Comparison of ENCODE assay signal across 21 cellular contexts in the genomic region with DNA sequence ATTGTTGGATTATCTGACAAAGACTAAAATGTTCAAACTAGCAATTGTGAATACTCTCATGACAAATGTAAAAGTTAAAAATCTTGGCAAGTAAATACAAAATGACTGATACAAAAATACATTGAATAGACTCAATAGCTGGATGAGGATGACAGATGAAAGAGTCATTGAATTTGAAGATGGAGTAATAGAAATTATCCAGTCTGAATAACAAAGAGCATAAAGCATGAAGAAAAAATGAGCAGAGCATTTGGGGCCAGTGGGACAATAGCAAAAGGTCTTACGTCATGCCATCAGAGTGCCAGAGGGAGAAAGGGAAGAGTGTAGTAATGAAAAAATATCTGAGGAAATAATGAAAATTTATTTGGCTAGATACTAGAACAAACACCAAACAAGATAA.
A peak's percentile ranks its signal among the peaks of the same experiment; 100 is the strongest.
DNase-seq lines count a peak whose midpoint lies in the region; ATAC-seq, FAIRE-seq and TF ChIP-seq lines count a peak whose summit lies in the region.
"Had no signal": no experiment of that assay in that cellular context is flagged by ENCODE, and none has a peak within 500 bp of the region (broad histone marks: within the 10 kb centered on the region; RNA-seq: fewer than 3 reads in every experiment).

No MANE protein-coding gene starts in this region.

- peaks cover 7% of the 10 kb centered on the region for H3K4me1 ChIP-seq in HAP-1
- H3K4me1 ChIP-seq: BE2C, BLaER1 had no signal

- DNase-seq in D721Med (ENCODE audit: insufficient read length, low spot score) (no peak), HAP-1 (ENCODE audit: low spot score in 2 of 2) (peak; percentile 36 to 76), fibroblast of the aortic adventitia (ENCODE audit: low read depth) (peak; percentile 63), NCI-H2107 (lab: John Stamatoyannopoulos, UW) (no peak)
- no peak for DNase-seq in activated CD4-positive, alpha-beta T cell treated with anti-CD3 and anti-CD28 coated beads, Interleukin-2, amount 50 U/mL, for 1 hour
- DNase-seq: 8988T; ACHN; BE2C; C1 segment of cervical spinal cord; CD4-positive, alpha-beta memory T cell; CD4-positive, CD25-positive, alpha-beta regulatory T cell; CD8-positive, alpha-beta memory T cell; COR-L47; DMS79 treated with DMSO at 0.1 percent for 48 hours; GF-D8 had no signal

- no peak for ATAC-seq in HG03571 (IDR thresholded peaks at IDR 0.05; ENCODE audit: unreplicated experiment)

- H3K4me3 ChIP-seq in HAP-1 = no peak overlapping the region
- H3K4me3 ChIP-seq in fibroblast of the aortic adventitia (ENCODE audit: low read depth, low read length) = no peak overlapping the region
- H3K4me3 ChIP-seq: BLaER1 had no signal

- TF ChIP-seq CTCF in D721Med (IDR thresholded peaks at IDR 0.05; ENCODE audit: insufficient read depth, missing control alignments) = no peak
- no peak for TF ChIP-seq CTCF in fibroblast of the aortic adventitia (IDR thresholded peaks at IDR 0.05; ENCODE audit: insufficient read depth, low read length)

- peak; percentile 90 for FAIRE-seq in D721Med (lab: Jason Lieb, UNC)
- FAIRE-seq: A204.1, G401.6, GM12891, GM19239 had no signal

- in situ Hi-C loops in HAP-1 (cut with MboI; ENCODE audit: low sequenced_read_pairs) = no loop called here

- H3K9me3 ChIP-seq in HAP-1 = no peaks in the 10 kb centered on the region
- H3K9me3 ChIP-seq: BE2C had no signal

- H3K27me3 ChIP-seq in HAP-1 (ENCODE audit: low read depth) = no peaks in the 10 kb centered on the region
- H3K27me3 ChIP-seq: BE2C, BLaER1 had no signal

- no peaks in the 10 kb centered on the region for H3K36me3 ChIP-seq in HAP-1 (replicated peaks)
- H3K36me3 ChIP-seq: BE2C, BLaER1 had no signal

Comparison
In these comparisons a context has a peak if more than half of its experiments do, and no peak if none do; other contexts are left out.
1. DNase-seq: peak in HAP-1 (2 of 2) and fibroblast of the aortic adventitia (single experiment); none in D721Med (single experiment), activated CD4-positive, alpha-beta T cell treated with anti-CD3 and anti-CD28 coated beads, Interleukin-2, amount 50 U/mL, for 1 hour (single experiment) and NCI-H2107 (single experiment).